In the genomic region with DNA sequence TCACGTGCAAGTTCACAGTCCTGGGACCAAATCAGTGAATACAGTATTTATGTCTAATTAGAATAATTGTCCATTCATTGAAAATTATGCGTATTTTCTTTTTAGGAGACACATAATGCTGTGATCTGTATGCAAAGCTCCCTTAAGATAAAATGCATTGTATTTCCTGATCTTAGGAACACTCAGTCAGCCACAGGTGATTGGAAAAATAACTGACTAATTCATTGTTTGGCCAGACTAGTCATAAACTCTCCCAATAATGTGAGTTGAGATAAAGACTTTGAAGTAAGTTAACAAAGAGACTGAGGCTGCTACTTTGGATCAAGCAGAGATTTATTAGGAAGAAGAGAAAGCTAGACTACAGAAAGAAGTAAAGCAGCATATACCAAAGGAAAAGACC, we compare ENCODE assay signal across 27 cellular contexts.
"Had no signal": no experiment of that assay in that cellular context is flagged by ENCODE, and none has a peak within 500 bp of the region (broad histone marks: within the 10 kb centered on the region; RNA-seq: fewer than 3 reads in every experiment).

No MANE protein-coding gene starts in this region.

- H3K27me3 ChIP-seq: dorsolateral prefrontal cortex, esophagus squamous epithelium, gastroesophageal sphincter, pancreas, right lobe of liver, spleen, tibial artery, upper lobe of left lung, uterus had no signal

- DNase-seq: dorsolateral prefrontal cortex; effector CD8-positive, alpha-beta T cell; esophagus squamous epithelium; foreskin fibroblast; glutamatergic neuron; immature natural killer cell; left cardiac atrium; left ventricle myocardium superior; occipital lobe; pancreas; right lobe of liver; spleen; stimulated activated CD4-positive, alpha-beta T cell treated with anti-CD3 and anti-CD28 coated beads, Interleukin-15, amount 100 ng/mL, for 24 hours; stimulated activated CD4-positive, alpha-beta T cell treated with anti-CD3 and anti-CD28 coated beads, Interleukin-1b, Interleukin-23, amount 100 ng/mL, for 48 hours; stimulated activated CD4-positive, alpha-beta T cell treated with anti-CD3 and anti-CD28 coated beads, Interleukin-4, amount 100 ng/mL, for 24 hours; tibial artery; upper lobe of left lung; uterus had no signal

- H3K4me1 ChIP-seq: pancreas, right lobe of liver, spleen, uterus had no signal

- ATAC-seq: gastroesophageal sphincter; left cardiac atrium; left ventricle myocardium superior; natural killer cell treated with Interleukin-12 subunit alpha and Interleukin-12 subunit beta and Interleukin-15 and Interleukin-18, amount 100 ng/mL, for 72 hours; pancreas; right lobe of liver; stimulated activated memory B cell treated with anti-CD40 and anti-IgM and Interleukin-4, amounts not matched to agents 10 μg/mL and 1 μg/mL and 100 μg/mL, for 72 hours had no signal

- H3K9me3 Mint-ChIP-seq: stimulated activated naive CD8-positive, alpha-beta T cell treated with anti-CD3 and anti-CD28 coated beads, Interleukin-15, Interleukin-2, amounts not matched to agents 100 ng/mL and 50 ng/mL, for 24 hours had no signal

- H3K4me1 Mint-ChIP-seq: stimulated activated memory B cell treated with anti-CD40 and anti-IgM and Interleukin-4, amounts not matched to agents 10 μg/mL and 1 μg/mL and 100 μg/mL, for 72 hours had no signal

- H3K9me3 ChIP-seq: esophagus squamous epithelium, gastroesophageal sphincter, pancreas, right lobe of liver, spleen, tibial artery, upper lobe of left lung, uterus had no signal

- H3K4me3 Mint-ChIP-seq: immature natural killer cell; natural killer cell treated with Interleukin-12 subunit alpha and Interleukin-12 subunit beta and Interleukin-15 and Interleukin-18, amount 100 ng/mL, for 72 hours; stimulated activated memory B cell treated with anti-CD40 and anti-IgM and Interleukin-4, amounts not matched to agents 10 μg/mL and 1 μg/mL and 100 μg/mL, for 72 hours; stimulated activated naive CD8-positive, alpha-beta T cell treated with anti-CD3 and anti-CD28 coated beads, Interleukin-15, Interleukin-2, amounts not matched to agents 100 ng/mL and 50 ng/mL, for 24 hours had no signal

- H3K27ac Mint-ChIP-seq: immature natural killer cell; natural killer cell treated with Interleukin-12 subunit alpha and Interleukin-12 subunit beta and Interleukin-15 and Interleukin-18, amount 100 ng/mL, for 72 hours; progenitor cell of endocrine pancreas; stimulated activated memory B cell treated with anti-CD40 and anti-IgM and Interleukin-4, amounts not matched to agents 10 μg/mL and 1 μg/mL and 100 μg/mL, for 72 hours; stimulated activated naive CD8-positive, alpha-beta T cell treated with anti-CD3 and anti-CD28 coated beads, Interleukin-15, Interleukin-2, amounts not matched to agents 100 ng/mL and 50 ng/mL, for 24 hours had no signal

- FAIRE-seq: endometrium, keratinocyte, pancreas had no signal

- H3K27ac ChIP-seq: coronary artery, dorsolateral prefrontal cortex, esophagus squamous epithelium, gastroesophageal sphincter, pancreas, right lobe of liver, spleen, tibial artery, upper lobe of left lung, uterus had no signal

- H3K27me3 Mint-ChIP-seq: natural killer cell treated with Interleukin-12 subunit alpha and Interleukin-12 subunit beta and Interleukin-15 and Interleukin-18, amount 100 ng/mL, for 72 hours; progenitor cell of endocrine pancreas; stimulated activated memory B cell treated with anti-CD40 and anti-IgM and Interleukin-4, amounts not matched to agents 10 μg/mL and 1 μg/mL and 100 μg/mL, for 72 hours had no signal

- H3K36me3 ChIP-seq: esophagus squamous epithelium, gastroesophageal sphincter, pancreas, right lobe of liver, spleen, tibial artery, upper lobe of left lung, uterus had no signal

- H3K36me3 Mint-ChIP-seq: natural killer cell treated with Interleukin-12 subunit alpha and Interleukin-12 subunit beta and Interleukin-15 and Interleukin-18, amount 100 ng/mL, for 72 hours; stimulated activated memory B cell treated with anti-CD40 and anti-IgM and Interleukin-4, amounts not matched to agents 10 μg/mL and 1 μg/mL and 100 μg/mL, for 72 hours had no signal

- H3K4me3 ChIP-seq: coronary artery, dorsolateral prefrontal cortex, esophagus squamous epithelium, gastroesophageal sphincter, lung, pancreas, right lobe of liver, spleen, tibial artery, upper lobe of left lung, uterus had no signal
